Comparison of ENCODE assay signal across 22 cellular contexts in genomic region chr5:73027361-73027760, GRCh38.
DNase-seq lines count a peak whose midpoint lies in the region; ATAC-seq, FAIRE-seq and TF ChIP-seq lines count a peak whose summit lies in the region.
"Had no signal": no experiment of that assay in that cellular context is flagged by ENCODE, and none has a peak within 500 bp of the region (broad histone marks: within the 10 kb centered on the region; RNA-seq: fewer than 3 reads in every experiment).

No MANE protein-coding gene starts in this region.

- H2AFZ ChIP-seq in HepG2 (ENCODE audit: low read length), result no peak overlapping the region

- H3K4me2 ChIP-seq in HepG2 (ENCODE audit: low read depth, low read length), result no peak overlapping the region

- ATAC-seq in right lobe of liver, result no peak
- ATAC-seq in HepG2, result no peak
- ATAC-seq in Panc1, result no peak
- ATAC-seq in upper lobe of right lung, result no peak
- ATAC-seq: activated naive CD4-positive, alpha-beta T cell treated with anti-CD3 and anti-CD28 coated beads, Interleukin-2, amount 50 U/mL, for 72 hours; naive thymus-derived CD4-positive, alpha-beta T cell had no signal

- H4K20me1 ChIP-seq in HepG2 (ENCODE audit: insufficient read depth, low read length), result no peaks in the 10 kb centered on the region

- in situ Hi-C loops in HepG2 (cut with HindIII; ENCODE audit: extremely low pct_ligation_motif_present, low pct_unique_long_range_greater_than_20kb) (no loop called here), Panc1 (cut with HindIII; ENCODE audit: low pct_unique_long_range_greater_than_20kb, low sequenced_read_pairs) (no loop called here)

- no peak overlapping the region for H3K9ac ChIP-seq in HepG2 (ENCODE audit: insufficient read depth, low read depth, low read length)

- TF ChIP-seq RAD21 in HepG2 (CRISPR knock-in tag; IDR thresholded peaks at IDR 0.05), result no peak

- TF ChIP-seq POLR2A in right lobe of liver (IDR thresholded peaks at IDR 0.05), result no peak
- no peak for TF ChIP-seq POLR2A in HepG2 (IDR thresholded peaks at IDR 0.05; ENCODE audit: insufficient read depth in 1 of 2, low read depth in 2 of 2, low read length in 2 of 2)

- no peak overlapping the region for H3K27ac ChIP-seq in right lobe of liver
- no peak overlapping the region for H3K27ac ChIP-seq in HepG2 (ENCODE audit: extremely low read length, insufficient read depth, low read length)
- no peak overlapping the region for H3K27ac ChIP-seq in Panc1 (ENCODE audit: low read length)
- H3K27ac ChIP-seq in upper lobe of right lung, result no peak overlapping the region

- TF ChIP-seq EP300 in HepG2 (IDR thresholded peaks at IDR 0.05; ENCODE audit: low read depth in 2 of 2, low read length in 2 of 2) (no peak), HepG2 (CRISPR knock-in tag; IDR thresholded peaks at IDR 0.05; ENCODE audit: borderline replicate concordance) (no peak)

- FAIRE-seq in HepG2 (lab: Jason Lieb, UNC), result no peak
- FAIRE-seq: astrocyte, colon, endothelial cell of umbilical vein, GM19239, H1 had no signal

- H3K9me3 ChIP-seq in right lobe of liver, result no peaks in the 10 kb centered on the region
- no peaks in the 10 kb centered on the region for H3K9me3 ChIP-seq in HepG2 (ENCODE audit: low read length)
- no peaks in the 10 kb centered on the region for H3K9me3 ChIP-seq in Panc1 (ENCODE audit: control insufficient read depth, insufficient read depth, low read depth, low read length)
- H3K9me3 ChIP-seq in upper lobe of right lung, result no peaks in the 10 kb centered on the region

- H3K36me3 ChIP-seq in right lobe of liver (peaks cover 0 to 2% (median 0%) of the 10 kb centered on the region in 4 donors), HepG2 (replicated peaks in 1 of 2; ENCODE audit: control insufficient read depth in 1 of 2, insufficient read depth in 2 of 2, low read length in 2 of 2) (peaks cover 2 to 6% of the 10 kb centered on the region in 2 experiments; a peak in 2 of 5 replicates), Panc1 (ENCODE audit: control insufficient read depth, insufficient read depth, low read length) (no peaks in the 10 kb centered on the region), upper lobe of right lung (peaks cover 36% of the 10 kb centered on the region)

- intact Hi-C loops in right lobe of liver (cut with DNase I) (loop anchor here in 1 of 2 donors (5.0 kb wide), 1 partner anchor 65 kb away; no protein-coding TSS in a partner anchor), HepG2 (cut with micrococcal nuclease; ENCODE audit: unreplicated experiment) (no loop called here), Panc1 (cut with micrococcal nuclease; ENCODE audit: unreplicated experiment) (no loop called here), upper lobe of right lung (cut with DNase I) (no loop called here)

- TF ChIP-seq CTCF in right lobe of liver (IDR thresholded peaks at IDR 0.05) (peak; percentile 7 to 19 (median 11)), HepG2 (CRISPR knock-in tag; IDR thresholded peaks at IDR 0.05) (no peak), Panc1 (IDR thresholded peaks at IDR 0.05) (peak; percentile 22; the same call in 1 of the 2 replicates), fibroblast of the aortic adventitia (IDR thresholded peaks at IDR 0.05; ENCODE audit: insufficient read depth, low read length) (peak; percentile 22), upper lobe of right lung (IDR thresholded peaks at IDR 0.05) (peak; percentile 12)

- WGBS in right lobe of liver (ENCODE audit: insufficient coverage, low coverage, low lambda C conversion rate, missing lambda C conversion rate), result 65% methylated on average over 2 of the region's 2 CpGs
- 78% methylated on average over 2 of the region's 2 CpGs for WGBS in HepG2 (ENCODE audit: low lambda C conversion rate)

- DNase-seq in right lobe of liver, result no peak
- no peak for DNase-seq in HepG2 (ENCODE audit: low spot score)
- DNase-seq in Panc1 (ENCODE audit: low read depth, low spot score), result no peak
- no peak for DNase-seq in fibroblast of the aortic adventitia (ENCODE audit: low read depth)
- no peak for DNase-seq in upper lobe of right lung
- no peak for DNase-seq in C1 segment of cervical spinal cord (lab: John Stamatoyannopoulos, UW)
- no peak for DNase-seq in cerebellum (ENCODE audit: low spot score)
- DNase-seq in NCI-H2081 treated with DMSO at 0.1 percent for 48 hours (lab: John Stamatoyannopoulos, UW), result no peak
- DNase-seq: activated CD4-positive, alpha-beta T cell treated with anti-CD3 and anti-CD28 coated beads for 4 hours; foreskin melanocyte; naive thymus-derived CD4-positive, alpha-beta T cell; NCI-H1436; NCI-H82; RPMI8226; stimulated activated CD8-positive, alpha-beta memory T cell treated with anti-CD3 and anti-CD28 coated beads, Interleukin-4, amount 100 ng/mL, for 48 hours; SW 1271 had no signal

- H3K4me1 ChIP-seq in right lobe of liver (peaks cover 0 to 7% (median 2%) of the 10 kb centered on the region in 4 donors), HepG2 (ENCODE audit: insufficient read depth, low read length) (peaks cover 13% of the 10 kb centered on the region), Panc1 (ENCODE audit: control insufficient read depth, insufficient read depth, low read length) (peaks cover 7% of the 10 kb centered on the region; the same call in 1 of the 2 replicates), upper lobe of right lung (no peaks in the 10 kb centered on the region)

- H3K27me3 ChIP-seq in right lobe of liver, result no peaks in the 10 kb centered on the region
- no peaks in the 10 kb centered on the region for H3K27me3 ChIP-seq in HepG2 (ENCODE audit: control insufficient read depth in 1 of 2, insufficient read depth in 2 of 2, low read length in 2 of 2)
- no peaks in the 10 kb centered on the region for H3K27me3 ChIP-seq in Panc1 (ENCODE audit: control insufficient read depth, insufficient read depth, low read length)
- no peaks in the 10 kb centered on the region for H3K27me3 ChIP-seq in upper lobe of right lung

- POLR2A ChIA-PET in HepG2 (lab: Yijun Ruan, JAX) (no interaction called here), Panc1 (lab: Charles Lee) (no interaction called here)

- no TSS peak for BruUV-seq in HepG2 (replicated peaks; lab: Mats Ljungman, UMichigan)
- BruUV-seq in Panc1 (replicated peaks; lab: Mats Ljungman, UMichigan), result no TSS peak

- CTCF ChIA-PET in HepG2 (lab: Yijun Ruan, JAX; ENCODE audit: low intra/inter-chr PET ratio, low total read pairs) (no interaction called here), Panc1 (lab: Charles Lee) (interaction anchor here (0.7 kb wide), 1 partner anchor 787 kb away, joined by 5 read pairs; no protein-coding TSS in a partner anchor)

- H3K4me3 ChIP-seq in right lobe of liver (no peak overlapping the region), HepG2 (replicated peaks in 1 of 3; ENCODE audit: insufficient read depth in 1 of 3, low read depth in 2 of 3, low read length in 3 of 3) (no peak overlapping the region), Panc1 (ENCODE audit: low read depth in 2 of 2, low read length in 2 of 2) (no peak overlapping the region), fibroblast of the aortic adventitia (ENCODE audit: low read depth, low read length) (no peak overlapping the region), upper lobe of right lung (no peak overlapping the region)

- no peaks in the 10 kb centered on the region for H3K79me2 ChIP-seq in HepG2 (ENCODE audit: insufficient read depth, low read length)

TF ChIP-seq in HepG2, 621 proteins besides CTCF, POLR2A, EP300 and RAD21:
- no peak for TF ChIP-seq RFXANK (CRISPR knock-in tag; IDR thresholded peaks at IDR 0.05)
- no peak for TF ChIP-seq SETDB1 (CRISPR knock-in tag; IDR thresholded peaks at IDR 0.05; ENCODE audit: borderline replicate concordance)
- TF ChIP-seq CHD4 (IDR thresholded peaks at IDR 0.05; ENCODE audit: borderline replicate concordance, low read length), result no peak
- no peak for TF ChIP-seq MEIS1 (CRISPR knock-in tag; IDR thresholded peaks at IDR 0.05; ENCODE audit: borderline replicate concordance)
